In the genomic region with DNA sequence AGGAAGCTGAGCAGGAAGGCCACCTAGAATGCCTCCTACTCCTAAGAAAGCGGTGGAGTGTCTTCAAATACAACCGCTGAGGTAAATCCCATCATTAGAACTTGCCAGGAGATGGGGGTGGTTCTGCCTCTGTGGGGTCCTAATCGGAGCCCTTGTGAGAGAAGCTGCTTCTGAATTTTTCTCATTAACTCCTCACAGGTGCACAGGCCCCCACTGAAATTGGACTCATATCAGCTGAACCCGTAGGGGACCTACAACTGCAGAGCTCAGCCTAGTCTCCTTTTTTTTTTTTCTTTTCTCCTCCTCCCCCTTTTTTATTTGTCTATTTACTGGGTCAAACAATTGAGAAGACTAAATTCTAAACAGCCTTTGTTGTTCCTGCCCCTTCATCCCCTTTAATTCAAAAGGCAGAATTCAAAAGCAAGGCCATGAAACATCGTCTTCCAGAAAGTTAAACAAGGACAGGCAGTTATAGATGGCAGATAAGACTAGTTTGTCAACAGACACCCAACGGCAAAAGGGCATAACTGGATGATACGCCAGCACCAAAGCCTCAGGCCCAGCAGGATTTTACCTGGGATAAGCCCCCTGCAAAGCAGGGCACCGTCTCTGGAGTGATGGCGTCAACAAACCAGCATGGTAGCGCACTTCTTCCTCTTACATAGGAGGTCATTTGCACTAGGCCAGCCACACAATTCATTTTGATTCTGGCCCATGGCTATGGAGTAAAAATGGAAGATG, we compare ENCODE assay signal across 21 cellular contexts.
"Had no signal": no experiment of that assay in that cellular context is flagged by ENCODE, and none has a peak within 500 bp of the region (broad histone marks: within the 10 kb centered on the region; RNA-seq: fewer than 3 reads in every experiment).

No MANE protein-coding gene starts in this region.

- H3K4me1 ChIP-seq: adrenal gland had no signal

- H3K9me3 Mint-ChIP-seq: activated T-cell treated with anti-CD3 and anti-CD28 coated beads, Interleukin-2, amount 50 U/mL, for 72 hours had no signal

- H3K27me3 Mint-ChIP-seq: activated CD8-positive, alpha-beta T cell treated with anti-CD3 and anti-CD28 coated beads for 36 hours; T-helper 17 cell had no signal

- H3K27ac ChIP-seq: adrenal gland, KMS-11 had no signal

- ATAC-seq: activated CD4-positive, alpha-beta T cell treated with anti-CD3 and anti-CD28 coated beads for 36 hours; activated CD8-positive, alpha-beta T cell treated with anti-CD3 and anti-CD28 coated beads for 36 hours; activated T-cell treated with anti-CD3 and anti-CD28 coated beads, Interleukin-2, amount 50 U/mL, for 72 hours; T-helper 17 cell had no signal

- H3K36me3 Mint-ChIP-seq: activated naive CD8-positive, alpha-beta T cell treated with anti-CD3 and anti-CD28 coated beads, Interleukin-2, amount 10 ng/mL, durations not matched to agents 7 days and 5 days had no signal

- H3K27ac Mint-ChIP-seq: activated CD4-positive, alpha-beta T cell treated with anti-CD3 and anti-CD28 coated beads for 36 hours; activated CD8-positive, alpha-beta T cell treated with anti-CD3 and anti-CD28 coated beads for 36 hours; activated naive CD8-positive, alpha-beta T cell treated with anti-CD3 and anti-CD28 coated beads, Interleukin-2, amount 10 ng/mL, durations not matched to agents 7 days and 5 days; activated T-cell treated with anti-CD3 and anti-CD28 coated beads, Interleukin-2, amount 50 U/mL, for 72 hours; T-helper 17 cell had no signal

- H3K4me3 Mint-ChIP-seq: activated CD4-positive, alpha-beta T cell treated with anti-CD3 and anti-CD28 coated beads for 36 hours; activated CD8-positive, alpha-beta T cell treated with anti-CD3 and anti-CD28 coated beads for 36 hours; activated naive CD8-positive, alpha-beta T cell treated with anti-CD3 and anti-CD28 coated beads, Interleukin-2, amount 10 ng/mL, durations not matched to agents 7 days and 5 days; activated T-cell treated with anti-CD3 and anti-CD28 coated beads, Interleukin-2, amount 50 U/mL, for 72 hours; T-helper 17 cell had no signal

- H3K27me3 ChIP-seq: adrenal gland, MG63 had no signal

- H3K4me3 ChIP-seq: adrenal gland, MG63 had no signal

- H3K36me3 ChIP-seq: adrenal gland, MG63 had no signal

- H3K4me1 Mint-ChIP-seq: activated CD4-positive, alpha-beta T cell treated with anti-CD3 and anti-CD28 coated beads for 36 hours; activated naive CD8-positive, alpha-beta T cell treated with anti-CD3 and anti-CD28 coated beads, Interleukin-2, amount 10 ng/mL, durations not matched to agents 7 days and 5 days; T-helper 17 cell had no signal

- DNase-seq: activated CD4-positive, alpha-beta T cell treated with anti-CD3 and anti-CD28 coated beads for 36 hours; activated CD8-positive, alpha-beta memory T cell treated with anti-CD3 and anti-CD28 coated beads, Interleukin-2, amount 50 U/mL, for 4 hours; activated CD8-positive, alpha-beta T cell treated with anti-CD3 and anti-CD28 coated beads for 36 hours; activated naive CD4-positive, alpha-beta T cell treated with anti-CD3 and anti-CD28 coated beads, Interleukin-2, amount 50 U/mL, for 16 hours; activated naive CD8-positive, alpha-beta T cell treated with anti-CD3 and anti-CD28 coated beads, Interleukin-2, amount 10 ng/mL, durations not matched to agents 7 days and 5 days; activated T-cell treated with anti-CD3 and anti-CD28 coated beads, Interleukin-2, amount 50 U/mL, for 72 hours; adrenal gland; anterior cingulate cortex; caudate nucleus; MG63; MV-4-11; NCI-H1092 treated with DMSO at 0.1 percent for 48 hours; NCI-H1417 treated with DMSO at 0.1 percent for 48 hours; NCI-H187 treated with DMSO at 0.1 percent for 48 hours; NCI-H2081 treated with DMSO at 0.1 percent for 48 hours; NCI-H526; NCI-H82; SIG-M5; T-helper 17 cell; T-helper 9 cell had no signal

- H3K9me3 ChIP-seq: MG63 had no signal
